9 cellular contexts compared by ENCODE assay signal in genomic region chr6:118186676-118187567, GRCh38.
DNase-seq lines count a peak whose midpoint lies in the region; ATAC-seq lines count a peak whose summit lies in the region.
"Had no signal": no experiment of that assay in that cellular context is flagged by ENCODE, and none has a peak within 500 bp of the region (broad histone marks: within the 10 kb centered on the region; RNA-seq: fewer than 3 reads in every experiment).

No MANE protein-coding gene starts in this region.

- no peaks in the 10 kb centered on the region for H3K4me1 ChIP-seq in Karpas-422 (ENCODE audit: low read length)

- no peaks in the 10 kb centered on the region for H3K9me3 Mint-ChIP-seq in naive thymus-derived CD8-positive, alpha-beta T cell

- H3K36me3 Mint-ChIP-seq in naive thymus-derived CD8-positive, alpha-beta T cell: no peaks in the 10 kb centered on the region

- peak overlapping the region in 7 of 10 donors; percentile 20 to 64 (median 41) for H3K4me3 Mint-ChIP-seq in naive thymus-derived CD8-positive, alpha-beta T cell

- H3K27me3 Mint-ChIP-seq in naive thymus-derived CD8-positive, alpha-beta T cell: no peaks in the 10 kb centered on the region

- H2AFZ ChIP-seq in Karpas-422 (ENCODE audit: low read length): no peak overlapping the region

- POLR2A ChIA-PET in naive thymus-derived CD8-positive, alpha-beta T cell (lab: Charles Lee): no interaction called here

- DNase-seq in DMS79 treated with DMSO at 0.1 percent for 48 hours (lab: John Stamatoyannopoulos, UW): peak; percentile 26
- DNase-seq in DMS79 (lab: John Stamatoyannopoulos, UW): no peak
- peak; percentile 49 for DNase-seq in Karpas-422
- no peak for DNase-seq in naive thymus-derived CD8-positive, alpha-beta T cell
- no peak for DNase-seq in stimulated activated CD4-positive, alpha-beta T cell treated with anti-CD3 and anti-CD28 coated beads, Interleukin-2, amount 100 ng/mL, for 48 hours
- no peak for DNase-seq in stimulated activated CD4-positive, alpha-beta T cell treated with anti-CD3 and anti-CD28 coated beads, Interleukin-2, amount 100 ng/mL, for 24 hours
- DNase-seq in effector CD8-positive, alpha-beta T cell (lab: John Stamatoyannopoulos, UW): no peak

- H3K79me2 ChIP-seq in Karpas-422 (ENCODE audit: low read length): no peaks in the 10 kb centered on the region

- H3K9me2 ChIP-seq in Karpas-422 (replicated peaks; ENCODE audit: insufficient read depth, low read length): no peaks in the 10 kb centered on the region

- no peaks in the 10 kb centered on the region for H4K20me1 ChIP-seq in Karpas-422 (ENCODE audit: insufficient read depth, low read depth, low read length)

- H3K36me3 ChIP-seq in Karpas-422 (ENCODE audit: insufficient read depth, low read length): no peaks in the 10 kb centered on the region

- no peak overlapping the region for H3K27ac ChIP-seq in Karpas-422 (ENCODE audit: low read length)
- H3K27ac ChIP-seq: 22Rv1 had no signal

- no peak overlapping the region for H3K9ac ChIP-seq in Karpas-422 (ENCODE audit: low read length)

- no peak overlapping the region for H3K4me2 ChIP-seq in Karpas-422 (ENCODE audit: low read depth, low read length, poor library complexity, severe bottlenecking)

- H3K9me3 ChIP-seq in Karpas-422 (ENCODE audit: low read length): no peaks in the 10 kb centered on the region

- peak overlapping the region in 7 of 10 donors; percentile 11 to 47 (median 35) for H3K27ac Mint-ChIP-seq in naive thymus-derived CD8-positive, alpha-beta T cell

- ATAC-seq in GM21619 (IDR thresholded peaks at IDR 0.05; ENCODE audit: unreplicated experiment): peak; percentile 52
- no peak for ATAC-seq in naive thymus-derived CD8-positive, alpha-beta T cell

- no peaks in the 10 kb centered on the region for H3K27me3 ChIP-seq in Karpas-422 (ENCODE audit: low read length)

- H3K4me1 Mint-ChIP-seq in naive thymus-derived CD8-positive, alpha-beta T cell: peaks cover 7 to 15% (median 11%) of the 10 kb centered on the region in 4 donors

- H3K4me3 ChIP-seq in Karpas-422 (ENCODE audit: low read length): no peak overlapping the region

Comparison
In these comparisons a context has a peak if more than half of its experiments do, and no peak if none do; other contexts are left out.
1. DNase-seq: peak in DMS79 treated with DMSO at 0.1 percent for 48 hours (single experiment) and Karpas-422 (single experiment); none in DMS79 (single experiment), naive thymus-derived CD8-positive, alpha-beta T cell (0 of 10), stimulated activated CD4-positive, alpha-beta T cell treated with anti-CD3 and anti-CD28 coated beads, Interleukin-2, amount 100 ng/mL, for 48 hours (0 of 2), stimulated activated CD4-positive, alpha-beta T cell treated with anti-CD3 and anti-CD28 coated beads, Interleukin-2, amount 100 ng/mL, for 24 hours (0 of 2) and effector CD8-positive, alpha-beta T cell (single experiment).